ENCODE assay signal across 1 cellular context in genomic region chr2:203379156-203379555, GRCh38.
TF ChIP-seq lines count a peak whose summit lies in the region.

No MANE protein-coding gene starts in this region.

TF ChIP-seq in HepG2, 621 proteins besides CTCF, POLR2A, EP300 and RAD21 (continued from another document):
- TF ChIP-seq, protein P1, sequence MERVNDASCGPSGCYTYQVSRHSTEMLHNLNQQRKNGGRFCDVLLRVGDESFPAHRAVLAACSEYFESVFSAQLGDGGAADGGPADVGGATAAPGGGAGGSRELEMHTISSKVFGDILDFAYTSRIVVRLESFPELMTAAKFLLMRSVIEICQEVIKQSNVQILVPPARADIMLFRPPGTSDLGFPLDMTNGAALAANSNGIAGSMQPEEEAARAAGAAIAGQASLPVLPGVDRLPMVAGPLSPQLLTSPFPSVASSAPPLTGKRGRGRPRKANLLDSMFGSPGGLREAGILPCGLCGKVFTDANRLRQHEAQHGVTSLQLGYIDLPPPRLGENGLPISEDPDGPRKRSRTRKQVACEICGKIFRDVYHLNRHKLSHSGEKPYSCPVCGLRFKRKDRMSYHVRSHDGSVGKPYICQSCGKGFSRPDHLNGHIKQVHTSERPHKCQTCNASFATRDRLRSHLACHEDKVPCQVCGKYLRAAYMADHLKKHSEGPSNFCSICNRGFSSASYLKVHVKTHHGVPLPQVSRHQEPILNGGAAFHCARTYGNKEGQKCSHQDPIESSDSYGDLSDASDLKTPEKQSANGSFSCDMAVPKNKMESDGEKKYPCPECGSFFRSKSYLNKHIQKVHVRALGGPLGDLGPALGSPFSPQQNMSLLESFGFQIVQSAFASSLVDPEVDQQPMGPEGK (CRISPR knock-in tag; IDR thresholded peaks at IDR 0.05) = no peak
- TF ChIP-seq ZNF292 (CRISPR knock-in tag; IDR thresholded peaks at IDR 0.05; ENCODE audit: borderline replicate concordance, low read depth) (0 out of 2 replicates have a peak, but pooled peaks have one; percentile 36), ATRX (CRISPR knock-in tag; IDR thresholded peaks at IDR 0.05; ENCODE audit: borderline replicate concordance) (no peak), ZNF235 (CRISPR knock-in tag; IDR thresholded peaks at IDR 0.05; ENCODE audit: borderline replicate concordance) (no peak), RXRA (CRISPR knock-in tag; IDR thresholded peaks at IDR 0.05) (no peak), TSC22D2 (CRISPR knock-in tag; IDR thresholded peaks at IDR 0.05; ENCODE audit: borderline replicate concordance) (no peak), KDM2A (CRISPR knock-in tag; IDR thresholded peaks at IDR 0.05; ENCODE audit: borderline replicate concordance, low read depth) (no peak)
